ENCODE assay signal across 18 cellular contexts in the genomic region with DNA sequence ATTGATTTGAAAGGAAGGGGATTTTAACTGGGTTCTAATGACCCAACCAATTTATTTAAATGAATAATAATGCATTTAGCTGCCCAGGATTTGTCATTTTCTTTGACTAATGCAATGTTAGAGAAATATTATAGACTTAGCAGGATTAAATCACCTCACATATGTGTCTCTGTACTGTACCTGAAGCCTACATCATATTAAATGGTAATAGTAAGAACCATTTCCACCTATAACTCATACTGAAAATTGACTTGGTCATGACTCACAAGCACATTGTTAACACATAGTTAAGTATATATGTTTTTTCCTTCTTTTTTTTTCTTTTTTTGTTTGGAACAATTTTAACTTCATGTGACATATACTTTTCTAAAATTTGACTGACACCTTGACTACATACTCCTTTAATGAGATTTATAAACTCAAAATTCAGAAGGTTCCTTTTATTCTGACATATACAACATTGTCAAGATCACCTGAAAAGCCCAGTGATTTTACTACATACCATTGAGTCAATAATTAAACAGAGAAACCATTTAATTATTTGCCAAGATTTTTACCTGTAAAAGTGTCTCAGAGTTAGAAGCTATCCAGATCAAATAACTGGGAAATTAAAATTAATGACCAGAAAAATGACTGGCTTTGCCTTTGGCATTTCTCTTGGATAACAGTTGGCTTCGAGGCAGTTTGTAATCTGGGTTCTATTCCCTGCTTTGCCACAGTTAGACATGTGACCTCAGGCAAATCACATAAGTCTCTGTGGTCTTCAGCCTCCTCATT.
"Had no signal": no experiment of that assay in that cellular context is flagged by ENCODE, and none has a peak within 500 bp of the region (broad histone marks: within the 10 kb centered on the region; RNA-seq: fewer than 3 reads in every experiment).

No MANE protein-coding gene starts in this region.

- H3K36me3 Mint-ChIP-seq: neural progenitor cell, T-cell had no signal

- H3K9me3 Mint-ChIP-seq: neural progenitor cell, T-cell had no signal

- H3K36me3 ChIP-seq: neural progenitor cell, thoracic aorta had no signal

- H3K4me3 ChIP-seq: body of pancreas, coronary artery, lung, neural progenitor cell, thoracic aorta had no signal

- ATAC-seq: body of pancreas, left cardiac atrium, sciatic nerve, T-cell had no signal

- H3K27me3 Mint-ChIP-seq: T-cell had no signal

- H3K4me3 Mint-ChIP-seq: activated CD4-positive, alpha-beta memory T cell treated with anti-CD3 and anti-CD28 coated beads, Interleukin-2, amount 10 ng/mL, durations not matched to agents 7 days and 5 days; neural progenitor cell; T-cell had no signal

- H3K9me3 ChIP-seq: body of pancreas, SK-N-SH, thoracic aorta had no signal

- DNase-seq: activated CD4-positive, alpha-beta memory T cell treated with anti-CD3 and anti-CD28 coated beads, Interleukin-2, amount 10 ng/mL, durations not matched to agents 7 days and 5 days; activated CD8-positive, alpha-beta memory T cell treated with anti-CD3 and anti-CD28 coated beads, Interleukin-2, amount 50 U/mL, for 4 hours; activated naive CD4-positive, alpha-beta T cell treated with anti-CD3 and anti-CD28 coated beads, Interleukin-2, amount 50 U/mL, for 16 hours; amygdala; body of pancreas; central memory CD4-positive, alpha-beta T cell; foreskin fibroblast; glutamatergic neuron; hypothalamus; left cardiac atrium; SK-N-SH; T-cell; T1000 had no signal

- H3K27ac ChIP-seq: body of pancreas, coronary artery, neural progenitor cell had no signal

- H3K4me1 Mint-ChIP-seq: activated CD4-positive, alpha-beta memory T cell treated with anti-CD3 and anti-CD28 coated beads, Interleukin-2, amount 10 ng/mL, durations not matched to agents 7 days and 5 days had no signal

- H3K27ac Mint-ChIP-seq: activated CD4-positive, alpha-beta memory T cell treated with anti-CD3 and anti-CD28 coated beads, Interleukin-2, amount 10 ng/mL, durations not matched to agents 7 days and 5 days; neural progenitor cell; T-cell had no signal

- H3K27me3 ChIP-seq: body of pancreas, neural progenitor cell had no signal
